ENCODE assay signal across 20 cellular contexts in genomic region chr10:22005763-22006162, GRCh38. TPM values are rescaled to one million over a fixed set of nuclear protein-coding genes. Genes with fewer than 3 reads are reported as not detected.
A peak's percentile ranks its signal among the peaks of the same experiment; 100 is the strongest.
DNase-seq lines count a peak whose midpoint lies in the region; ATAC-seq and TF ChIP-seq lines count a peak whose summit lies in the region.
"Had no signal": no experiment of that assay in that cellular context is flagged by ENCODE, and none has a peak within 500 bp of the region (broad histone marks: within the 10 kb centered on the region; RNA-seq: fewer than 3 reads in every experiment).

No MANE protein-coding gene starts in this region.

- no peak overlapping the region for H4K8ac ChIP-seq in mesenchymal stem cell (ENCODE audit: low read length)

- TF ChIP-seq CTCF in OCI-LY7 (conservative IDR thresholded peaks at IDR 0.05; ENCODE audit: low read length), result no peak

- no peaks in the 10 kb centered on the region for H3K27me3 ChIP-seq in BLaER1
- H3K27me3 ChIP-seq in mesenchymal stem cell (ENCODE audit: control insufficient read depth in 1 of 2, insufficient read depth in 1 of 2, low read length in 2 of 2), result no peaks in the 10 kb centered on the region
- H3K27me3 ChIP-seq: SJSA1 had no signal

- H3K4me2 ChIP-seq in BLaER1 (peak overlapping the region; percentile 91), OCI-LY7 (ENCODE audit: low read length) (no peak overlapping the region), mesenchymal stem cell (ENCODE audit: low read length, poor library complexity, severe bottlenecking) (no peak overlapping the region)

- WGBS in mesenchymal stem cell, result 94% methylated on average over 1 of the region's 2 CpGs

- H3K36me3 ChIP-seq in BLaER1, result no peaks in the 10 kb centered on the region
- H3K36me3 ChIP-seq in OCI-LY7 (ENCODE audit: insufficient read depth, low read length), result no peaks in the 10 kb centered on the region
- H3K36me3 ChIP-seq in mesenchymal stem cell (ENCODE audit: control insufficient read depth in 1 of 2, insufficient read depth in 2 of 2, low read depth in 1 of 2, low read length in 2 of 2), result no peaks in the 10 kb centered on the region

- H3K4me3 Mint-ChIP-seq in naive B cell, result peak overlapping the region; percentile 18 to 94 (median 54)
- H3K4me3 Mint-ChIP-seq: CD14-positive monocyte; T-helper 1 cell treated with Interleukin-12 subunit alpha and Interleukin-12 subunit beta and Interleukin-4 antibody, amounts not matched to agents 30 μg/mL and 1 μg/mL, for 36 hours had no signal

- H3K79me1 ChIP-seq in mesenchymal stem cell (replicated peaks; ENCODE audit: low read length, poor library complexity, severe bottlenecking), result peaks cover under 1% of the 10 kb centered on the region

- no peak overlapping the region for H3K4ac ChIP-seq in mesenchymal stem cell (ENCODE audit: low read depth in 1 of 2, low read length in 2 of 2)

- H2BK5ac ChIP-seq in mesenchymal stem cell (ENCODE audit: low read depth, low read length, poor library complexity, severe bottlenecking), result no peak overlapping the region

- peaks cover 31 to 44% (median 35%) of the 10 kb centered on the region in 3 donors for H3K4me1 Mint-ChIP-seq in naive B cell

- H3K27ac Mint-ChIP-seq in naive B cell, result peak overlapping the region; percentile 49 to 98 (median 73)
- H3K27ac Mint-ChIP-seq: CD14-positive monocyte; T-helper 1 cell treated with Interleukin-12 subunit alpha and Interleukin-12 subunit beta and Interleukin-4 antibody, amounts not matched to agents 30 μg/mL and 1 μg/mL, for 36 hours had no signal

- H3K9me3 ChIP-seq in BLaER1 (no peaks in the 10 kb centered on the region), OCI-LY7 (ENCODE audit: low read length) (no peaks in the 10 kb centered on the region), mesenchymal stem cell (ENCODE audit: control insufficient read depth, low read length) (peaks cover 10% of the 10 kb centered on the region)
- H3K9me3 ChIP-seq: SJSA1 had no signal

- POLR2A ChIA-PET in OCI-LY7 (lab: Charles Lee), result interaction anchor here (0.5 to 0.8 kb wide), 4 partner anchors 48 to 1643 kb away, joined by 3 read pairs; no protein-coding TSS in a partner anchor

- H3K9ac ChIP-seq in BLaER1 (no peak overlapping the region; the same call in 1 of the 2 replicates), mesenchymal stem cell (ENCODE audit: low read length) (no peak overlapping the region)

- no peaks in the 10 kb centered on the region for H3K9me3 Mint-ChIP-seq in naive B cell
- H3K9me3 Mint-ChIP-seq: CD14-positive monocyte; T-helper 1 cell treated with Interleukin-12 subunit alpha and Interleukin-12 subunit beta and Interleukin-4 antibody, amounts not matched to agents 30 μg/mL and 1 μg/mL, for 36 hours had no signal

- no peak overlapping the region for H2BK15ac ChIP-seq in mesenchymal stem cell (ENCODE audit: low read depth, poor library complexity, severe bottlenecking)

- ATAC-seq in naive B cell (ENCODE audit: low read depth in 2 of 2), result no peak

- CTCF ChIA-PET in OCI-LY7 (lab: Charles Lee; ENCODE audit: unreplicated experiment), result no interaction called here

- peaks cover 49% of the 10 kb centered on the region for H3K4me1 ChIP-seq in BLaER1
- peaks cover 26% of the 10 kb centered on the region for H3K4me1 ChIP-seq in OCI-LY7 (ENCODE audit: insufficient read depth, low read length, poor library complexity, severe bottlenecking)
- H3K4me1 ChIP-seq in mesenchymal stem cell (ENCODE audit: control insufficient read depth, insufficient read depth, low read depth, low read length), result no peaks in the 10 kb centered on the region

- H2AFZ ChIP-seq in OCI-LY7 (ENCODE audit: low read length) (no peak overlapping the region), mesenchymal stem cell (ENCODE audit: low read depth, low read length) (no peak overlapping the region)

- no peak overlapping the region for H2BK120ac ChIP-seq in mesenchymal stem cell (ENCODE audit: low read depth, low read length)

- H3K27me3 Mint-ChIP-seq in naive B cell, result no peaks in the 10 kb centered on the region

- BruUV-seq in OCI-LY7 (replicated peaks; lab: Mats Ljungman, UMichigan), result no TSS peak

- H4K20me1 ChIP-seq in BLaER1, result peaks cover 14% of the 10 kb centered on the region; the same call in 1 of the 2 replicates
- H4K20me1 ChIP-seq in OCI-LY7 (ENCODE audit: insufficient read depth, low read length), result 0 out of 2 replicates have a peak, but pooled peaks cover 4% of the 10 kb centered on the region

- H3K79me2 ChIP-seq in OCI-LY7 (ENCODE audit: insufficient read depth, low read depth, low read length), result no peaks in the 10 kb centered on the region

- intact Hi-C loops in OCI-LY7 (cut with micrococcal nuclease; ENCODE audit: unreplicated experiment), result no loop called here

- no peak overlapping the region for H3K18ac ChIP-seq in mesenchymal stem cell (ENCODE audit: low read depth in 1 of 2, low read length in 2 of 2)

- H3K9me2 ChIP-seq in OCI-LY7 (ENCODE audit: insufficient read depth, low read length), result no peaks in the 10 kb centered on the region

- no peak overlapping the region for H4K91ac ChIP-seq in mesenchymal stem cell (ENCODE audit: low read length)

- peak; percentile 67 for DNase-seq in Jurkat, Clone E6-1 (ENCODE audit: low read depth, low spot score)
- DNase-seq in OCI-LY7 (ENCODE audit: low spot score) (peak; percentile 48), naive B cell (peak; percentile 35), mesenchymal stem cell (no peak), NCI-H226 (no peak), superior temporal gyrus (ENCODE audit: extremely low spot score) (no peak)
- DNase-seq: 8988T; H7; KBM-7; NCI-H1048; NCI-H1417 treated with DMSO at 0.1 percent for 48 hours; NCI-H187; NCI-H510A; NCI-H748 treated with DMSO at 0.1 percent for 48 hours; NK-92 treated with Interleukin-12 subunit alpha and Interleukin-12 subunit beta, amount 100 ng/mL, for 24 hours; OCI-M1 had no signal

- H3K36me3 Mint-ChIP-seq in naive B cell, result peaks cover 0 to 9% of the 10 kb centered on the region in 2 donors
- H3K36me3 Mint-ChIP-seq: CD14-positive monocyte had no signal

- no peak overlapping the region for H2AK5ac ChIP-seq in mesenchymal stem cell (ENCODE audit: low read length, severe bottlenecking)

- H3K23ac ChIP-seq in mesenchymal stem cell (ENCODE audit: low read length in 2 of 2), result peak overlapping the region in 1 of 2 experiments; percentile 79

- H3K27ac ChIP-seq in BLaER1 (peak overlapping the region; percentile 74), OCI-LY7 (ENCODE audit: low read depth, low read length, poor library complexity, severe bottlenecking) (no peak overlapping the region), mesenchymal stem cell (ENCODE audit: low read length, poor library complexity, severe bottlenecking) (no peak overlapping the region)
- H3K27ac ChIP-seq: SJSA1 had no signal

- H3K4me3 ChIP-seq in BLaER1 (peak overlapping the region; percentile 36; the same call in 1 of the 2 replicates), OCI-LY7 (ENCODE audit: low read depth, low read length, poor library complexity, severe bottlenecking) (no peak overlapping the region), mesenchymal stem cell (ENCODE audit: insufficient read depth in 1 of 2, low read depth in 1 of 2, low read length in 2 of 2) (no peak overlapping the region)
- no peak overlapping the region for H3K4me3 ChIP-seq in Jurkat, Clone E6-1 (ENCODE audit: low read length)
- H3K4me3 ChIP-seq: SJSA1 had no signal

- no peak overlapping the region for H2BK12ac ChIP-seq in mesenchymal stem cell (ENCODE audit: low read length in 2 of 2)

- no peak overlapping the region for H3K14ac ChIP-seq in mesenchymal stem cell (ENCODE audit: low read length in 2 of 2)

RNA-seq across cellular contexts. Expression of gene DNAJC1, which starts 2.2 kb away (rescaled TPM):
- 15.0 TPM for polyA plus RNA-seq in Jurkat, Clone E6-1 (2012; ENCODE audit: insufficient read depth, insufficient read length)
- total RNA-seq in OCI-LY7 (2014; rRNA removed; shearing (Covaris generic)), result 12.1 and 16.9 TPM in 2 replicates
- total RNA-seq in OCI-LY7 (2022), result 7.1 and 7.7 TPM in 2 replicates
- polyA plus RNA-seq in naive B cell (ENCODE audit: low read depth in 6 of 6), result 10 to 100 TPM in 4 of 6 donors, 1 to 10 TPM in 2; 9.1 to 19.5 (median 14.5) TPM
- polyA plus RNA-seq in mesenchymal stem cell (2013, experiment 1 of 2), result 75.7 TPM
- 77.3 TPM for polyA plus RNA-seq in mesenchymal stem cell (2013, experiment 2 of 2)

Comparison
In these comparisons a context has a peak if more than half of its experiments do, and no peak if none do; other contexts are left out.
1. DNase-seq: peak in Jurkat, Clone E6-1 (single experiment), OCI-LY7 (single experiment) and naive B cell (single experiment); none in mesenchymal stem cell (single experiment), NCI-H226 (single experiment) and superior temporal gyrus (single experiment).